In the genomic region with DNA sequence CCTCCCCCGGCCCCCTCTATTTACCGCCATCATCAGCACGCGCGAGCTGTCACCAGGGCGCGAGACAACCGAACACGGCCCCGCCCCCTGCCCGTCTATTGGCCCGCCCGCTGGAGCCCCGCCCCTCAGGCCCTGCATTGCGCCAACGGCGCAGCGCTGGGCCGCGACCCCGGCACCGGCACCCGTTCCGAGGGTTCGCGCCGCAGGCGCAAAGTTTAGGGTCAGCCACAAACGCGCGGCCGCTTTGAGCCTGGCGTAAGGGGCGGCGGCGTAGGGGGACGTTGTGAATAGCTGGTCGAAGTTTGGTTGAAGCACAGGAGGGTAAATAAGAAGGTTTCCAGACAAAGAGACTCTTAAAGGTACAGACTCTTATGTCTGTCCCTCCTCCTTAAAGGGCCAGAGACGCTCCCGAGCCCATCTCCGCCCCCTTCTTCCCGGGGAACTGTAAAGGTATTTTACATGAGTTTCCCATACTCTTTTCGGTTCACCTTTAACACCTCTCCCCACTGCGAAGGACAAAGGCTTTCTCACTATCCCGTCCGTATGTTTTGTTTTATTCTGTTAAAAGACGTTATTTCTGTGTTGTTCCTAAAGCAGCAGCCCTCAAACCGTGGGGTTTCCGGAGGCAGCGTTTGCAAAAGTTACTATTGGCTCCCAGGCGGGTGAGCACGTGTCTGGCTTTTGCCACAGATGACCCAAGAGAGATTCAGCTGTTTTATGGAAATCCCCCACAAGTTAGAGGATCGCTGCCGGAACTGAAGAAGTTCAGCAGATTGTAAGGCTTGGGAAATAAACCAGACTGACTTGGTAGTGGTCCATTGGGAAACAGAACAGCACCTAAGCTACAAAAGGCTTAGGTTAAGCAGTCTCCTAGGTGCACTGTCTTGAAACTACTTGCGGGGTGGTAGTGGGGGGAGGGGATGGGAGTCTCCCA, we compare ENCODE assay signal across 1 cellular context.
TF ChIP-seq lines count a peak whose summit lies in the region.

A gene (minus strand): TSS at position 76 of the 934 bp plus-strand sequence. CDS start 88,392 bp downstream, outside the sequence.

TF ChIP-seq in endothelial cell of umbilical vein, 7 proteins besides CTCF, POLR2A, EP300 and RAD21 (continued from another document):
- TF ChIP-seq FOS (IDR thresholded peaks at IDR 0.05; ENCODE audit: borderline replicate concordance, insufficient read depth, low read length) (no peak), MYC (IDR thresholded peaks at IDR 0.05; ENCODE audit: low read depth, low read length) (no peak)
